In genomic region chr6:26571592-26572296, GRCh38 we compare ENCODE assay signal across 1 cellular context.
TF ChIP-seq lines count a peak whose summit lies in the region.

No MANE protein-coding gene starts in this region.

TF ChIP-seq in HEK293, 187 proteins besides CTCF, POLR2A, EP300 and RAD21 (continued from another document and continues in another):
- peak; percentile 58; the same call in 1 of the 2 replicates for TF ChIP-seq KLF7 (tag by site-specific recombination; IDR thresholded peaks at IDR 0.05; ENCODE audit: borderline replicate concordance)
- no peak for TF ChIP-seq ZNF23 (tag by site-specific recombination; IDR thresholded peaks at IDR 0.05; ENCODE audit: borderline replicate concordance)
- TF ChIP-seq ZNF280D (tag by site-specific recombination; IDR thresholded peaks at IDR 0.05): no peak
- peak; percentile 44; the same call in 1 of the 2 replicates for TF ChIP-seq ZFHX2 (tag by site-specific recombination; conservative IDR thresholded peaks at IDR 0.05)
- TF ChIP-seq ZNF280C (tag by site-specific recombination; IDR thresholded peaks at IDR 0.05): no peak
- TF ChIP-seq, protein P1, sequence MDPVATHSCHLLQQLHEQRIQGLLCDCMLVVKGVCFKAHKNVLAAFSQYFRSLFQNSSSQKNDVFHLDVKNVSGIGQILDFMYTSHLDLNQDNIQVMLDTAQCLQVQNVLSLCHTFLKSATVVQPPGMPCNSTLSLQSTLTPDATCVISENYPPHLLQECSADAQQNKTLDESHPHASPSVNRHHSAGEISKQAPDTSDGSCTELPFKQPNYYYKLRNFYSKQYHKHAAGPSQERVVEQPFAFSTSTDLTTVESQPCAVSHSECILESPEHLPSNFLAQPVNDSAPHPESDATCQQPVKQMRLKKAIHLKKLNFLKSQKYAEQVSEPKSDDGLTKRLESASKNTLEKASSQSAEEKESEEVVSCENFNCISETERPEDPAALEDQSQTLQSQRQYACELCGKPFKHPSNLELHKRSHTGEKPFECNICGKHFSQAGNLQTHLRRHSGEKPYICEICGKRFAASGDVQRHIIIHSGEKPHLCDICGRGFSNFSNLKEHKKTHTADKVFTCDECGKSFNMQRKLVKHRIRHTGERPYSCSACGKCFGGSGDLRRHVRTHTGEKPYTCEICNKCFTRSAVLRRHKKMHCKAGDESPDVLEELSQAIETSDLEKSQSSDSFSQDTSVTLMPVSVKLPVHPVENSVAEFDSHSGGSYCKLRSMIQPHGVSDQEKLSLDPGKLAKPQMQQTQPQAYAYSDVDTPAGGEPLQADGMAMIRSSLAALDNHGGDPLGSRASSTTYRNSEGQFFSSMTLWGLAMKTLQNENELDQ (tag by site-specific recombination; IDR thresholded peaks at IDR 0.05; ENCODE audit: low read depth): no peak
- TF ChIP-seq ZFP37 (tag by site-specific recombination; IDR thresholded peaks at IDR 0.05): peak; percentile 83
- TF ChIP-seq IKZF3 (tag by site-specific recombination; IDR thresholded peaks at IDR 0.05): peak; percentile 99
- no peak for TF ChIP-seq ZNF514 (tag by site-specific recombination; IDR thresholded peaks at IDR 0.05)
- TF ChIP-seq ZBTB20 (tag by site-specific recombination; IDR thresholded peaks at IDR 0.05): peak; percentile 27; the same call in 1 of the 2 replicates
- no peak for TF ChIP-seq ZNF701 (tag by site-specific recombination; IDR thresholded peaks at IDR 0.05)
- no peak for TF ChIP-seq ZNF114 (tag by site-specific recombination; IDR thresholded peaks at IDR 0.05)
- peak; percentile 91 for TF ChIP-seq ZNF2 (tag by site-specific recombination; IDR thresholded peaks at IDR 0.05)
- no peak for TF ChIP-seq ZNF677 (tag by site-specific recombination; IDR thresholded peaks at IDR 0.05)
- peak; percentile 67 for TF ChIP-seq MZF1 (tag by site-specific recombination; IDR thresholded peaks at IDR 0.05; ENCODE audit: borderline replicate concordance)
- TF ChIP-seq ZNF37A (tag by site-specific recombination; IDR thresholded peaks at IDR 0.05): no peak; the same call in 1 of the 2 replicates
- TF ChIP-seq TSHZ1 (tag by site-specific recombination; IDR thresholded peaks at IDR 0.05; ENCODE audit: borderline replicate concordance): peak; percentile 59; the same call in 1 of the 2 replicates
- TF ChIP-seq ZNF510 (tag by site-specific recombination; IDR thresholded peaks at IDR 0.05; ENCODE audit: insufficient replicate concordance): peak; percentile 32
- peak; percentile 96 for TF ChIP-seq ZBTB7A (tag by site-specific recombination; IDR thresholded peaks at IDR 0.05; ENCODE audit: low read depth)
- TF ChIP-seq ZNF600 (tag by site-specific recombination; IDR thresholded peaks at IDR 0.05): peak; percentile 58
- TF ChIP-seq ZNF184 (tag by site-specific recombination; IDR thresholded peaks at IDR 0.05): peak; percentile 50
- no peak for TF ChIP-seq SETDB1 (IDR thresholded peaks at IDR 0.05; ENCODE audit: insufficient read length, low read length)
- no peak for TF ChIP-seq ZNF121 (tag by site-specific recombination; IDR thresholded peaks at IDR 0.05)
- peak; percentile 30; the same call in 1 of the 2 replicates for TF ChIP-seq OSR2 (tag by site-specific recombination; IDR thresholded peaks at IDR 0.05)
- TF ChIP-seq EGR2 (tag by site-specific recombination; IDR thresholded peaks at IDR 0.05; ENCODE audit: low read depth): 0 out of 2 replicates have a peak, but pooled peaks have one; percentile 11
- no peak for TF ChIP-seq KLF16 (tag by site-specific recombination; IDR thresholded peaks at IDR 0.05)
- no peak for TF ChIP-seq ZNF791 (tag by site-specific recombination; IDR thresholded peaks at IDR 0.05)
- TF ChIP-seq ZSCAN30 (tag by site-specific recombination; IDR thresholded peaks at IDR 0.05): peak; percentile 96
- TF ChIP-seq, protein P2, sequence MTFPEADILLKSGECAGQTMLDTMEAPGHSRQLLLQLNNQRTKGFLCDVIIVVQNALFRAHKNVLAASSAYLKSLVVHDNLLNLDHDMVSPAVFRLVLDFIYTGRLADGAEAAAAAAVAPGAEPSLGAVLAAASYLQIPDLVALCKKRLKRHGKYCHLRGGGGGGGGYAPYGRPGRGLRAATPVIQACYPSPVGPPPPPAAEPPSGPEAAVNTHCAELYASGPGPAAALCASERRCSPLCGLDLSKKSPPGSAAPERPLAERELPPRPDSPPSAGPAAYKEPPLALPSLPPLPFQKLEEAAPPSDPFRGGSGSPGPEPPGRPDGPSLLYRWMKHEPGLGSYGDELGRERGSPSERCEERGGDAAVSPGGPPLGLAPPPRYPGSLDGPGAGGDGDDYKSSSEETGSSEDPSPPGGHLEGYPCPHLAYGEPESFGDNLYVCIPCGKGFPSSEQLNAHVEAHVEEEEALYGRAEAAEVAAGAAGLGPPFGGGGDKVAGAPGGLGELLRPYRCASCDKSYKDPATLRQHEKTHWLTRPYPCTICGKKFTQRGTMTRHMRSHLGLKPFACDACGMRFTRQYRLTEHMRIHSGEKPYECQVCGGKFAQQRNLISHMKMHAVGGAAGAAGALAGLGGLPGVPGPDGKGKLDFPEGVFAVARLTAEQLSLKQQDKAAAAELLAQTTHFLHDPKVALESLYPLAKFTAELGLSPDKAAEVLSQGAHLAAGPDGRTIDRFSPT (tag by site-specific recombination; IDR thresholded peaks at IDR 0.05): peak; percentile 96
- TF ChIP-seq ZNF623 (tag by site-specific recombination; IDR thresholded peaks at IDR 0.05): no peak
- TF ChIP-seq ZNF426 (tag by site-specific recombination; IDR thresholded peaks at IDR 0.05): no peak
- peak; percentile 96 for TF ChIP-seq ZNF561 (tag by site-specific recombination; IDR thresholded peaks at IDR 0.05; ENCODE audit: borderline replicate concordance)
- TF ChIP-seq MYNN (tag by site-specific recombination; IDR thresholded peaks at IDR 0.05; ENCODE audit: borderline replicate concordance): no peak
- TF ChIP-seq ZNF211 (tag by site-specific recombination; IDR thresholded peaks at IDR 0.05; ENCODE audit: low read depth): no peak
- no peak for TF ChIP-seq ZNF658 (tag by site-specific recombination; IDR thresholded peaks at IDR 0.05)
- no peak for TF ChIP-seq ZNF404 (tag by site-specific recombination; IDR thresholded peaks at IDR 0.05)
- TF ChIP-seq HOXC10 (CRISPR knock-in tag; IDR thresholded peaks at IDR 0.05): no peak
- TF ChIP-seq PRDM1 (tag by site-specific recombination; IDR thresholded peaks at IDR 0.05): peak; percentile 97
- TF ChIP-seq, protein P3, sequence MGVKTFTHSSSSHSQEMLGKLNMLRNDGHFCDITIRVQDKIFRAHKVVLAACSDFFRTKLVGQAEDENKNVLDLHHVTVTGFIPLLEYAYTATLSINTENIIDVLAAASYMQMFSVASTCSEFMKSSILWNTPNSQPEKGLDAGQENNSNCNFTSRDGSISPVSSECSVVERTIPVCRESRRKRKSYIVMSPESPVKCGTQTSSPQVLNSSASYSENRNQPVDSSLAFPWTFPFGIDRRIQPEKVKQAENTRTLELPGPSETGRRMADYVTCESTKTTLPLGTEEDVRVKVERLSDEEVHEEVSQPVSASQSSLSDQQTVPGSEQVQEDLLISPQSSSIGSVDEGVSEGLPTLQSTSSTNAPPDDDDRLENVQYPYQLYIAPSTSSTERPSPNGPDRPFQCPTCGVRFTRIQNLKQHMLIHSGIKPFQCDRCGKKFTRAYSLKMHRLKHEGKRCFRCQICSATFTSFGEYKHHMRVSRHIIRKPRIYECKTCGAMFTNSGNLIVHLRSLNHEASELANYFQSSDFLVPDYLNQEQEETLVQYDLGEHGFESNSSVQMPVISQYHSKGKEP (tag by site-specific recombination; IDR thresholded peaks at IDR 0.05): peak; percentile 60; the same call in 1 of the 2 replicates
- TF ChIP-seq ZNF654 (tag by site-specific recombination; IDR thresholded peaks at IDR 0.05; ENCODE audit: low read depth): peak; percentile 23
- TF ChIP-seq, protein P4, sequence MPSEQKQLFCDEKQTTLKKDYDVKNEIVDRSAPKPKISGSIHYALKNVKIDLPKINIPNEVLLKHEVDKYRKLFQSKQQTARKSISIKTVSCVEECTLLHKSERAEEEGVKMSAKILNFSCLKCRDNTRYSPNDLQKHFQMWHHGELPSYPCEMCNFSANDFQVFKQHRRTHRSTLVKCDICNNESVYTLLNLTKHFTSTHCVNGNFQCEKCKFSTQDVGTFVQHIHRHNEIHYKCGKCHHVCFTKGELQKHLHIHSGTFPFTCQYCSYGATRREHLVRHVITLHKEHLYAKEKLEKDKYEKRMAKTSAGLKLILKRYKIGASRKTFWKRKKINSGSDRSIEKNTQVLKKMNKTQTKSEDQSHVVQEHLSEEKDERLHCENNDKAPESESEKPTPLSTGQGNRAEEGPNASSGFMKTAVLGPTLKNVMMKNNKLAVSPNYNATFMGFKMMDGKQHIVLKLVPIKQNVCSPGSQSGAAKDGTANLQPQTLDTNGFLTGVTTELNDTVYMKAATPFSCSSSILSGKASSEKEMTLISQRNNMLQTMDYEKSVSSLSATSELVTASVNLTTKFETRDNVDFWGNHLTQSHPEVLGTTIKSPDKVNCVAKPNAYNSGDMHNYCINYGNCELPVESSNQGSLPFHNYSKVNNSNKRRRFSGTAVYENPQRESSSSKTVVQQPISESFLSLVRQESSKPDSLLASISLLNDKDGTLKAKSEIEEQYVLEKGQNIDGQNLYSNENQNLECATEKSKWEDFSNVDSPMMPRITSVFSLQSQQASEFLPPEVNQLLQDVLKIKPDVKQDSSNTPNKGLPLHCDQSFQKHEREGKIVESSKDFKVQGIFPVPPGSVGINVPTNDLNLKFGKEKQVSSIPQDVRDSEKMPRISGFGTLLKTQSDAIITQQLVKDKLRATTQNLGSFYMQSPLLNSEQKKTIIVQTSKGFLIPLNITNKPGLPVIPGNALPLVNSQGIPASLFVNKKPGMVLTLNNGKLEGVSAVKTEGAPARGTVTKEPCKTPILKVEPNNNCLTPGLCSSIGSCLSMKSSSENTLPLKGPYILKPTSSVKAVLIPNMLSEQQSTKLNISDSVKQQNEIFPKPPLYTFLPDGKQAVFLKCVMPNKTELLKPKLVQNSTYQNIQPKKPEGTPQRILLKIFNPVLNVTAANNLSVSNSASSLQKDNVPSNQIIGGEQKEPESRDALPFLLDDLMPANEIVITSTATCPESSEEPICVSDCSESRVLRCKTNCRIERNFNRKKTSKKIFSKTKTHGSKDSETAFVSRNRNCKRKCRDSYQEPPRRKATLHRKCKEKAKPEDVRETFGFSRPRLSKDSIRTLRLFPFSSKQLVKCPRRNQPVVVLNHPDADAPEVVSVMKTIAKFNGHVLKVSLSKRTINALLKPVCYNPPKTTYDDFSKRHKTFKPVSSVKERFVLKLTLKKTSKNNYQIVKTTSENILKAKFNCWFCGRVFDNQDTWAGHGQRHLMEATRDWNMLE (tag by site-specific recombination; conservative IDR thresholded peaks at IDR 0.05; ENCODE audit: low read depth): 0 out of 2 replicates have a peak, but pooled peaks have one; percentile 10
